In the genomic region with DNA sequence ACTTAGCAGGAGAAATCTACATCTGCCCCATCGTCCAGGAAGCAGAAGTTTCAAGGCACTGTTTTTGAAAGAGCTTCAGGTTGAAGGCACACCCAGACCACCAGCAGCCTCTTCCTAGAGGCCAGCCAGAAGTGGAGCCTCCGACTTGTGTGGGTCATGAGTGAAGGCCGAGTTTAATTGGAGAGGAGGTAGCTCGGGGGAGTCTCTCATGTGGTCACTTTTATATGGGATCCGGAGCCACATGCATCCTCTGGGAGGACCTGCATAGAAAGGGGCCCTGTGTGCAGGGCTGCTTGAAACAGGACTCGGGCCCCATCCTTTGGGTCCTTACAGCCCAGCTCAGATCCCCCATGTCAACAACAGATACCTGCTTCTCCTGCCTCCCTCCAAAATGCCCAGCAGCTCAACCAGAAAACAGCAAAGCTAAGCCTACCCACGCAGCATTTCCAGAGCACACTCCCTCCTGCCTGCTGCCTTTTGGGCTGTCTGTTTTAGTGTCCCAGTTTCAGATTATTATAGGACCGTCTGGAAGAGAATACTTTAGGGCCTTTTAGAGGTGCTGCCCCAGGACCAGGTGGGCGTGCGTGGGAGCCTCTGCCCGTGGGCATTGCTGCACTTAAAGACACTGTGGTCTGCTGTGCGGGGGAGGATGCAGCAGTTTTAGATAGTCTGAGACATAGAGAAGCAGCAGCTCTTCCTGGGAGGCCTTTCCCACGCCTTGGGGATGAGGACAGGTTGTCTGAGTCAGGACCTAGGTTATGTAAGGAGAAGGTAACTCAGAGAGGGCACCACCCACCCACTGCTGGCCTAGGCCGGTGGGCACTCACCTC, we compare ENCODE assay signal across 11 cellular contexts. TPM values are rescaled to one million over a fixed set of nuclear protein-coding genes. Genes with fewer than 3 reads are reported as not detected.
DNase-seq lines count a peak whose midpoint lies in the region; ATAC-seq and TF ChIP-seq lines count a peak whose summit lies in the region.
"Had no signal": no experiment of that assay in that cellular context is flagged by ENCODE, and none has a peak within 500 bp of the region (broad histone marks: within the 10 kb centered on the region; RNA-seq: fewer than 3 reads in every experiment).

No MANE protein-coding gene starts in this region.

- POLR2A ChIA-PET in CD8-positive, alpha-beta T cell (lab: Charles Lee) = interaction anchor here (0.5 kb wide), 1 partner anchor 66 kb away, joined by 3 read pairs; no protein-coding TSS in a partner anchor

- H3K27me3 Mint-ChIP-seq in CD8-positive, alpha-beta T cell (ENCODE audit: low read depth) = no peaks in the 10 kb centered on the region
- H3K27me3 Mint-ChIP-seq: CD8-positive, alpha-beta memory T cell had no signal

- H3K9me3 ChIP-seq in CD8-positive, alpha-beta T cell (ENCODE audit: low read length) = no peaks in the 10 kb centered on the region

- H3K27ac ChIP-seq in CD8-positive, alpha-beta T cell (ENCODE audit: low read depth, low read length) = no peak overlapping the region

- intact Hi-C loops in CD8-positive, alpha-beta T cell (cut with DNase I, micrococcal nuclease) = loop anchor here in 1 of 2 experiments (2.0 kb wide), 1 partner anchor 29 kb away; a partner anchor contains a TSS
- intact Hi-C loops in posterior vena cava (cut with DNase I) = no loop called here

- no peaks in the 10 kb centered on the region for H3K27me3 ChIP-seq in CD8-positive, alpha-beta T cell (ENCODE audit: insufficient read depth, low read length)

- H3K4me1 Mint-ChIP-seq in CD8-positive, alpha-beta T cell (ENCODE audit: low read depth) = peaks cover 69% of the 10 kb centered on the region

- no peak overlapping the region for H3K4me3 ChIP-seq in CD8-positive, alpha-beta T cell (ENCODE audit: low read depth, low read length)

- no peak overlapping the region for H3K4me3 Mint-ChIP-seq in CD8-positive, alpha-beta T cell

- H3K9me3 Mint-ChIP-seq in CD8-positive, alpha-beta T cell = peaks cover 10% of the 10 kb centered on the region

- no peak for DNase-seq in CD8-positive, alpha-beta T cell
- DNase-seq in NCI-H226 (peak; percentile 74), glomerular visceral epithelial cell (ENCODE audit: extremely low spot score) (peak; percentile 45), posterior vena cava (ENCODE audit: low spot score) (peak; percentile 64), SKM-1 treated with dmso at 0.1 percent for 144 hours (lab: John Stamatoyannopoulos, UW; ENCODE audit: unreplicated experiment) (no peak), NCI-H2227 treated with DMSO at 0.1 percent for 48 hours (lab: John Stamatoyannopoulos, UW) (no peak)
- DNase-seq: activated CD8-positive, alpha-beta memory T cell treated with anti-CD3 and anti-CD28 coated beads for 24 hours; NCI-H1694 treated with DMSO at 0.1 percent for 48 hours had no signal

- no peaks in the 10 kb centered on the region for H3K36me3 ChIP-seq in CD8-positive, alpha-beta T cell (ENCODE audit: insufficient read depth, low read length)

- ATAC-seq in CD8-positive, alpha-beta T cell = no peak
- ATAC-seq in HG03442 (IDR thresholded peaks at IDR 0.05; ENCODE audit: unreplicated experiment) (no peak), GM19467 (IDR thresholded peaks at IDR 0.05; ENCODE audit: unreplicated experiment) (no peak)

- H3K4me1 ChIP-seq in CD8-positive, alpha-beta T cell (ENCODE audit: insufficient read depth, low read length) = peaks cover 24% of the 10 kb centered on the region

- CTCF ChIA-PET in CD8-positive, alpha-beta T cell (lab: Charles Lee) = no interaction called here

- peak overlapping the region; percentile 66 for H3K27ac Mint-ChIP-seq in CD8-positive, alpha-beta T cell

- no peak for TF ChIP-seq CTCF in CD8-positive, alpha-beta T cell (IDR thresholded peaks at IDR 0.05)

- H3K36me3 Mint-ChIP-seq in CD8-positive, alpha-beta T cell = peaks cover 38% of the 10 kb centered on the region

RNA-seq across cellular contexts. Expression of a gene that starts 29.5 kb away (rescaled TPM):
- total RNA-seq in CD8-positive, alpha-beta T cell = 100 to 1,000 TPM; 146 to 149 TPM
- total RNA-seq in posterior vena cava = 100 to 1,000 TPM; 359 to 405 TPM

Comparison
In these comparisons a context has a peak if more than half of its experiments do, and no peak if none do; other contexts are left out.
1. DNase-seq: peak in NCI-H226 (single experiment), glomerular visceral epithelial cell (single experiment) and posterior vena cava (single experiment); none in CD8-positive, alpha-beta T cell (0 of 7), SKM-1 treated with dmso at 0.1 percent for 144 hours (single experiment) and NCI-H2227 treated with DMSO at 0.1 percent for 48 hours (single experiment).